Comparison of ENCODE assay signal across 9 cellular contexts in genomic region chrX:119503484-119503861, GRCh38. TPM values are rescaled to one million over a fixed set of nuclear protein-coding genes. Genes with fewer than 3 reads are reported as not detected.
DNase-seq lines count a peak whose midpoint lies in the region; ATAC-seq lines count a peak whose summit lies in the region.
"Had no signal": no experiment of that assay in that cellular context is flagged by ENCODE, and none has a peak within 500 bp of the region (broad histone marks: within the 10 kb centered on the region; RNA-seq: fewer than 3 reads in every experiment).

No MANE protein-coding gene starts in this region.

- no peaks in the 10 kb centered on the region for H3K79me1 ChIP-seq in mesenchymal stem cell (replicated peaks; ENCODE audit: low read length, poor library complexity, severe bottlenecking)

- peaks cover 8% of the 10 kb centered on the region for H3K4me1 ChIP-seq in mesenchymal stem cell (ENCODE audit: control insufficient read depth, insufficient read depth, low read depth, low read length)

- no peak overlapping the region for H2BK5ac ChIP-seq in mesenchymal stem cell (ENCODE audit: low read depth, low read length, poor library complexity, severe bottlenecking)

- peak overlapping the region; percentile 34 for H4K91ac ChIP-seq in mesenchymal stem cell (ENCODE audit: low read length)

- H3K27ac ChIP-seq in mesenchymal stem cell (ENCODE audit: low read length, poor library complexity, severe bottlenecking), result peak overlapping the region; percentile 75

- H3K27me3 ChIP-seq in mesenchymal stem cell (ENCODE audit: control insufficient read depth in 1 of 2, insufficient read depth in 1 of 2, low read length in 2 of 2), result no peaks in the 10 kb centered on the region

- no peak overlapping the region for H3K23ac ChIP-seq in mesenchymal stem cell (ENCODE audit: low read length in 2 of 2)

- no peak overlapping the region for H2AK5ac ChIP-seq in mesenchymal stem cell (ENCODE audit: low read length, severe bottlenecking)

- peak overlapping the region in 1 of 2 experiments; percentile 84 for H2BK12ac ChIP-seq in mesenchymal stem cell (ENCODE audit: low read length in 2 of 2)

- peak; percentile 73 for DNase-seq in A172 (ENCODE audit: low spot score)
- DNase-seq in LHCN-M2 (ENCODE audit: low read depth), result peak; percentile 85
- peak; percentile 48 for DNase-seq in cerebellum (ENCODE audit: low spot score)
- peak; percentile 82 for DNase-seq in mesenchymal stem cell
- DNase-seq in NCI-H1417 treated with DMSO at 0.1 percent for 48 hours (lab: John Stamatoyannopoulos, UW), result no peak
- DNase-seq: NCI-H1694 treated with DMSO at 0.1 percent for 48 hours had no signal

- no peaks in the 10 kb centered on the region for H3K36me3 ChIP-seq in mesenchymal stem cell (ENCODE audit: control insufficient read depth in 1 of 2, insufficient read depth in 2 of 2, low read depth in 1 of 2, low read length in 2 of 2)

- H3K4me3 ChIP-seq in mesenchymal stem cell (ENCODE audit: insufficient read depth in 1 of 2, low read depth in 1 of 2, low read length in 2 of 2), result no peak overlapping the region

- H2AFZ ChIP-seq in mesenchymal stem cell (ENCODE audit: low read depth, low read length), result no peak overlapping the region

- peak overlapping the region; percentile 69 to 74 for H3K18ac ChIP-seq in mesenchymal stem cell (ENCODE audit: low read depth in 1 of 2, low read length in 2 of 2)

- WGBS in mesenchymal stem cell, result 0% methylated on average over 2 of the region's 2 CpGs

- H3K4ac ChIP-seq in mesenchymal stem cell (ENCODE audit: low read depth in 1 of 2, low read length in 2 of 2), result peak overlapping the region in 1 of 2 experiments; percentile 91

- H3K4me2 ChIP-seq in mesenchymal stem cell (ENCODE audit: low read length, poor library complexity, severe bottlenecking), result no peak overlapping the region

- H3K14ac ChIP-seq in mesenchymal stem cell (ENCODE audit: low read length in 2 of 2), result no peak overlapping the region

- peak overlapping the region; percentile 27 for H4K8ac ChIP-seq in mesenchymal stem cell (ENCODE audit: low read length)

- no peaks in the 10 kb centered on the region for H3K9me3 ChIP-seq in mesenchymal stem cell (ENCODE audit: control insufficient read depth, low read length)

- ATAC-seq in GM18520 (IDR thresholded peaks at IDR 0.05; ENCODE audit: unreplicated experiment) (no peak), HG03342 (IDR thresholded peaks at IDR 0.05; ENCODE audit: unreplicated experiment) (no peak), GM21737 (IDR thresholded peaks at IDR 0.05; ENCODE audit: unreplicated experiment) (no peak)

- H2BK120ac ChIP-seq in mesenchymal stem cell (ENCODE audit: low read depth, low read length), result peak overlapping the region; percentile 79

- peak overlapping the region; percentile 29 for H3K9ac ChIP-seq in mesenchymal stem cell (ENCODE audit: low read length)

- no peak overlapping the region for H2BK15ac ChIP-seq in mesenchymal stem cell (ENCODE audit: low read depth, poor library complexity, severe bottlenecking)

RNA-seq across cellular contexts. Expression of gene SLC25A5, which starts 35.2 kb away (rescaled TPM):
- total RNA-seq in A172 (2014; rRNA removed; shearing (Covaris generic)), result 161 and 176 TPM in 2 replicates
- total RNA-seq in LHCN-M2 (2014; rRNA removed), result 232 and 250 TPM in 2 replicates
- 320 TPM for polyA plus RNA-seq in LHCN-M2 (2012)
- 80.8 TPM for total RNA-seq in cerebellum
- 226 TPM for polyA plus RNA-seq in mesenchymal stem cell (2013, experiment 1 of 2)
- 223 TPM for polyA plus RNA-seq in mesenchymal stem cell (2013, experiment 2 of 2)
